In genomic region chr2:207993141-207993763, GRCh38 we compare ENCODE assay signal across 9 cellular contexts. TPM values are rescaled to one million over a fixed set of nuclear protein-coding genes. Genes with fewer than 3 reads are reported as not detected.
DNase-seq lines count a peak whose midpoint lies in the region; ATAC-seq, FAIRE-seq and TF ChIP-seq lines count a peak whose summit lies in the region.
"Had no signal": no experiment of that assay in that cellular context is flagged by ENCODE, and none has a peak within 500 bp of the region (broad histone marks: within the 10 kb centered on the region; RNA-seq: fewer than 3 reads in every experiment).

No MANE protein-coding gene starts in this region.

- DNase-seq in GM18507 (ENCODE audit: extremely low spot score, insufficient read length, low read depth) (no peak), RKO (ENCODE audit: low spot score) (peak; percentile 55), iris pigment epithelial cell (ENCODE audit: low read depth) (peak; percentile 76), DMS 273 (lab: John Stamatoyannopoulos, UW; ENCODE audit: unreplicated experiment) (no peak), glutamatergic neuron (no peak), KG1 (lab: John Stamatoyannopoulos, UW) (no peak)
- DNase-seq: left lung had no signal

- no peaks in the 10 kb centered on the region for H3K27me3 Mint-ChIP-seq in glutamatergic neuron (ENCODE audit: unreplicated experiment)

- no peak overlapping the region for H3K27ac Mint-ChIP-seq in glutamatergic neuron (ENCODE audit: unreplicated experiment)

- no peak for TF ChIP-seq CTCF in glutamatergic neuron (IDR thresholded peaks at IDR 0.05; ENCODE audit: partially characterized antibody, unreplicated experiment)

- no peaks in the 10 kb centered on the region for H3K9me3 Mint-ChIP-seq in glutamatergic neuron (ENCODE audit: unreplicated experiment)

- no peak overlapping the region for H3K4me3 Mint-ChIP-seq in glutamatergic neuron (ENCODE audit: unreplicated experiment)

- no peaks in the 10 kb centered on the region for H3K4me1 Mint-ChIP-seq in glutamatergic neuron (ENCODE audit: low read depth, unreplicated experiment)

- peak; percentile 67 for FAIRE-seq in GM18507 (lab: Jason Lieb, UNC)

- ATAC-seq in HG02870 (IDR thresholded peaks at IDR 0.05; ENCODE audit: unreplicated experiment): peak; percentile 60
- ATAC-seq in HG03571 (IDR thresholded peaks at IDR 0.05; ENCODE audit: unreplicated experiment): no peak
- ATAC-seq: left lung had no signal

- no peaks in the 10 kb centered on the region for H3K36me3 Mint-ChIP-seq in glutamatergic neuron (ENCODE audit: unreplicated experiment)

RNA-seq across cellular contexts. Expression of gene PLEKHM3, which starts 32.1 kb away (rescaled TPM):
- total RNA-seq in glutamatergic neuron (ENCODE audit: unreplicated experiment): 19.5 TPM

Comparison
In these comparisons a context has a peak if more than half of its experiments do, and no peak if none do; other contexts are left out.
1. DNase-seq: peak in RKO (single experiment) and iris pigment epithelial cell (single experiment); none in GM18507 (single experiment), DMS 273 (single experiment), glutamatergic neuron (single experiment) and KG1 (single experiment).